1 cellular context compared by ENCODE assay signal in the genomic region with DNA sequence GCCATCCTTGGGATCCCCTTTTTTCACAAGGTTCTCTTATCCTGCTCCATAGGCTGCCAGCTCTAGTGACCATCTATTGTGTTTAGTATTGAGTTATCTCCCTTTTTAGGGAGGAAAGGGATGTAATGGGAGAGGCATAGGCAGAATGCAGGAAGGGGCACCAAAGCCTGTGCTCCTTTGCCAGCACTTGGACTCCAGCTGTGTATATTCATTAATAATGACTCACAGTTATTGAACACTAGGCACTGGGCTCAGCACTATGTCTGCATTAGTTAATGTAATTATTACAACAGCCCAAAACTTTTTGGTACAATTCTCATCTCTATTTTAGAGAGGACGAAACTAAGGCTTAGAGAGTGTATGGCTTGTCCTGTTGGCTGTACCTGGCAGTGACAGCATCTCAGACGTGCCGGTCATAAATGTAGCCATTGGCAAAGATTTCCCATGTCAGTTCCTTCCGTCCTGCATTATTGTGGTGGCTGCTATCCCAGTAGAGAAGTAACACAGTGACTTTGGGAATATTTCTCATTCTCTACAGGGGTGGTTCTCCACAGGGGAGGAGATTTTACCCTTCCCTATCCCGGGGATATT.
A peak's percentile ranks its signal among the peaks of the same experiment; 100 is the strongest.
TF ChIP-seq lines count a peak whose summit lies in the region.

No MANE protein-coding gene starts in this region.

TF ChIP-seq in endothelial cell of umbilical vein, 7 proteins besides CTCF, POLR2A, EP300 and RAD21:
- TF ChIP-seq JUN (IDR thresholded peaks at IDR 0.05; ENCODE audit: borderline replicate concordance, insufficient read depth, insufficient read length, low read depth): peak; percentile 22
- no peak for TF ChIP-seq GATA2 (IDR thresholded peaks at IDR 0.05; ENCODE audit: insufficient read depth, insufficient read length, low read depth, low read length)
